23 cellular contexts compared by ENCODE assay signal in the genomic region with DNA sequence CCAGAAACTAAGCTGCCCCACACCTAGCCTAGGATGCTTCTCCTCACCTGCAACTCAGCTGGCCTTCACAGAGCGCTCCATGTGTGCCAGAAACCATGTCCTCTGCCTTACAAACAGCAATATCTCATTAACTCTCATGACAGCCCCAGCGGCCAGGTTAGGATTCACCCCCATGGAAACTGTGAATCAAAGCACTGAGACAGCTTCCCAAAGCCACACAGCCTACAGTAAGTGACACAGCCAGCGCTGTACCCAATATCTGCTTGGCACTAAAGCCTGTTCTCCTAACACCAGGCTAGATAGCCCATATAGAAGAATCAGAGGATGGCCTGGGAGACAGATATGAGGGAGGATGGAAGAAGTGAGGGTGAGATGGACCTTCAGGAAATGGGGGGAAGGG. TPM values are rescaled to one million over a fixed set of nuclear protein-coding genes. Genes with fewer than 3 reads are reported as not detected.
A peak's percentile ranks its signal among the peaks of the same experiment; 100 is the strongest.
DNase-seq lines count a peak whose midpoint lies in the region; FAIRE-seq and TF ChIP-seq lines count a peak whose summit lies in the region.
"Had no signal": no experiment of that assay in that cellular context is flagged by ENCODE, and none has a peak within 500 bp of the region (broad histone marks: within the 10 kb centered on the region; RNA-seq: fewer than 3 reads in every experiment).

No MANE protein-coding gene starts in this region.

- H3K4me3 ChIP-seq in WERI-Rb-1 (ENCODE audit: low read depth, low read length) (no peak overlapping the region), neuronal stem cell (ENCODE audit: low read length in 2 of 2) (no peak overlapping the region)
- H3K4me3 ChIP-seq: lung, thoracic aorta, uterus had no signal

- H2AK5ac ChIP-seq in neuronal stem cell (ENCODE audit: low read depth, low read length) = peak overlapping the region; percentile 11

- H3K27me3 ChIP-seq in WERI-Rb-1 (ENCODE audit: insufficient read depth, low read depth, severe bottlenecking) (no peaks in the 10 kb centered on the region), neuronal stem cell (ENCODE audit: control insufficient read depth in 3 of 3, insufficient read depth in 3 of 3, low read depth in 1 of 3, low read length in 3 of 3) (no peaks in the 10 kb centered on the region)
- H3K27me3 ChIP-seq: uterus had no signal

- peaks cover 4 to 12% of the 10 kb centered on the region in 2 donors for H3K4me1 ChIP-seq in neuronal stem cell (ENCODE audit: control insufficient read depth in 2 of 2, insufficient read depth in 1 of 2, low read depth in 1 of 2, low read length in 2 of 2)
- H3K4me1 ChIP-seq: uterus had no signal

- no peak overlapping the region for H3K9ac ChIP-seq in neuronal stem cell (ENCODE audit: low read depth, low read length, poor library complexity)

- FAIRE-seq in GM19239 (lab: Jason Lieb, UNC) = peak; percentile 71
- FAIRE-seq: A204.1 had no signal

- H3K4me1 Mint-ChIP-seq in activated CD4-positive, alpha-beta T cell treated with anti-CD3 and anti-CD28 coated beads, Interleukin-2, amount 10 ng/mL, durations not matched to agents 7 days and 5 days = peaks cover 5% of the 10 kb centered on the region

- POLR2A ChIA-PET in activated CD4-positive, alpha-beta T cell treated with anti-CD3 and anti-CD28 coated beads, Interleukin-2, amount 10 ng/mL, durations not matched to agents 7 days and 5 days (lab: Charles Lee) = no interaction called here

- H3K27ac Mint-ChIP-seq in activated CD4-positive, alpha-beta T cell treated with anti-CD3 and anti-CD28 coated beads, Interleukin-2, amount 10 ng/mL, durations not matched to agents 7 days and 5 days = no peak overlapping the region
- H3K27ac Mint-ChIP-seq: activated naive CD8-positive, alpha-beta T cell treated with anti-CD3 and anti-CD28 coated beads, Interleukin-2, amount 10 ng/mL, durations not matched to agents 7 days and 5 days; B cell; progenitor cell of endocrine pancreas had no signal

- peak overlapping the region; percentile 21 for H3K18ac ChIP-seq in neuronal stem cell (ENCODE audit: low read length)

- H4K91ac ChIP-seq in neuronal stem cell (ENCODE audit: low read depth, low read length, poor library complexity) = no peak overlapping the region

- DNase-seq in activated CD4-positive, alpha-beta T cell treated with anti-CD3 and anti-CD28 coated beads, Interleukin-2, amount 50 U/mL, for 48 hours = peak; percentile 37 to 47
- DNase-seq in activated CD4-positive, alpha-beta T cell treated with anti-CD3 and anti-CD28 coated beads, Interleukin-2, amount 10 ng/mL, durations not matched to agents 7 days and 5 days = no peak
- DNase-seq in GM19239 (ENCODE audit: insufficient read length, low spot score) (no peak), WERI-Rb-1 (no peak), neuronal stem cell (ENCODE audit: low spot score) (no peak), NCI-H1048 (lab: John Stamatoyannopoulos, UW) (no peak), SW 1271 (lab: John Stamatoyannopoulos, UW) (no peak), GM20000 (ENCODE audit: low spot score) (no peak)
- DNase-seq: activated CD4-positive, alpha-beta T cell treated with anti-CD3 and anti-CD28 coated beads for 1 hour; activated naive CD8-positive, alpha-beta T cell treated with anti-CD3 and anti-CD28 coated beads, Interleukin-2, amount 10 ng/mL, durations not matched to agents 7 days and 5 days; DMS53; kidney glomerular epithelial cell; NCI-H2029; NCI-H748 treated with DMSO at 0.1 percent for 48 hours; SHP77 had no signal

- H2BK12ac ChIP-seq in neuronal stem cell (ENCODE audit: low read length) = no peak overlapping the region

- no peaks in the 10 kb centered on the region for H3K36me3 ChIP-seq in WERI-Rb-1
- no peaks in the 10 kb centered on the region for H3K36me3 ChIP-seq in neuronal stem cell (replicated peaks in 1 of 2; ENCODE audit: control insufficient read depth in 2 of 2, insufficient read depth in 2 of 2, low read length in 2 of 2)
- H3K36me3 ChIP-seq: neutrophil, thoracic aorta, uterus had no signal

- CTCF ChIA-PET in activated CD4-positive, alpha-beta T cell treated with anti-CD3 and anti-CD28 coated beads, Interleukin-2, amount 10 ng/mL, durations not matched to agents 7 days and 5 days (lab: Charles Lee) = interaction anchor here (1.1 to 1.6 kb wide), 2 partner anchors 22 to 297 kb away, joined by 3 to 6 read pairs; no protein-coding TSS in a partner anchor

- H4K8ac ChIP-seq in neuronal stem cell (ENCODE audit: low read depth, low read length) = no peak overlapping the region

- H3K79me1 ChIP-seq in neuronal stem cell (ENCODE audit: low read depth, low read length) = no peaks in the 10 kb centered on the region

- no peak overlapping the region for H2BK5ac ChIP-seq in neuronal stem cell (ENCODE audit: low read length)

- TF ChIP-seq CTCF in WERI-Rb-1 (IDR thresholded peaks at IDR 0.05; ENCODE audit: low read depth, low read length) (no peak), GM20000 (IDR thresholded peaks at IDR 0.05; ENCODE audit: extremely low read depth, missing control alignments) (no peak)

- no peaks in the 10 kb centered on the region for H3K27me3 Mint-ChIP-seq in activated CD4-positive, alpha-beta T cell treated with anti-CD3 and anti-CD28 coated beads, Interleukin-2, amount 10 ng/mL, durations not matched to agents 7 days and 5 days
- H3K27me3 Mint-ChIP-seq: activated naive CD8-positive, alpha-beta T cell treated with anti-CD3 and anti-CD28 coated beads, Interleukin-2, amount 10 ng/mL, durations not matched to agents 7 days and 5 days; B cell had no signal

- no peak overlapping the region for H3K4ac ChIP-seq in neuronal stem cell (ENCODE audit: low read length)

- H3K4me3 Mint-ChIP-seq in activated CD4-positive, alpha-beta T cell treated with anti-CD3 and anti-CD28 coated beads, Interleukin-2, amount 10 ng/mL, durations not matched to agents 7 days and 5 days = no peak overlapping the region
- H3K4me3 Mint-ChIP-seq: activated naive CD8-positive, alpha-beta T cell treated with anti-CD3 and anti-CD28 coated beads, Interleukin-2, amount 10 ng/mL, durations not matched to agents 7 days and 5 days; B cell had no signal

- no peak overlapping the region for H3K23ac ChIP-seq in neuronal stem cell (ENCODE audit: low read depth, low read length, poor library complexity)

- WGBS in neuronal stem cell (ENCODE audit: extremely low coverage in 2 of 2, insufficient read length in 2 of 2, insufficient replicate concordance in 1 of 2), 2 donors = no CpG with 5 or more reads among the region's 3 CpGs

- no peak overlapping the region for H2BK120ac ChIP-seq in neuronal stem cell (ENCODE audit: low read depth, low read length)

- no peaks in the 10 kb centered on the region for H3K36me3 Mint-ChIP-seq in activated CD4-positive, alpha-beta T cell treated with anti-CD3 and anti-CD28 coated beads, Interleukin-2, amount 10 ng/mL, durations not matched to agents 7 days and 5 days (ENCODE audit: low read depth)
- H3K36me3 Mint-ChIP-seq: activated naive CD8-positive, alpha-beta T cell treated with anti-CD3 and anti-CD28 coated beads, Interleukin-2, amount 10 ng/mL, durations not matched to agents 7 days and 5 days had no signal

- no peaks in the 10 kb centered on the region for H3K9me3 Mint-ChIP-seq in activated CD4-positive, alpha-beta T cell treated with anti-CD3 and anti-CD28 coated beads, Interleukin-2, amount 10 ng/mL, durations not matched to agents 7 days and 5 days
- H3K9me3 Mint-ChIP-seq: activated naive CD8-positive, alpha-beta T cell treated with anti-CD3 and anti-CD28 coated beads, Interleukin-2, amount 10 ng/mL, durations not matched to agents 7 days and 5 days had no signal

- no peak overlapping the region for H3K14ac ChIP-seq in neuronal stem cell (ENCODE audit: low read length)

- H3K4me2 ChIP-seq in neuronal stem cell (ENCODE audit: insufficient read depth, low read length, poor library complexity, severe bottlenecking) = no peak overlapping the region

- no peaks in the 10 kb centered on the region for H3K9me3 ChIP-seq in WERI-Rb-1 (ENCODE audit: severe bottlenecking)
- H3K9me3 ChIP-seq in neuronal stem cell (replicated peaks in 1 of 2; ENCODE audit: control insufficient read depth in 2 of 2, insufficient read depth in 1 of 2, low read depth in 1 of 2, low read length in 2 of 2) = no peaks in the 10 kb centered on the region
- H3K9me3 ChIP-seq: neutrophil, thoracic aorta, uterus had no signal

- H3K27ac ChIP-seq in WERI-Rb-1 (peak overlapping the region; percentile 45), neuronal stem cell (replicated peaks; ENCODE audit: low read length) (no peak overlapping the region)
- H3K27ac ChIP-seq: HL-60, neutrophil, thoracic aorta had no signal

- no peak overlapping the region for H2AFZ ChIP-seq in neuronal stem cell (ENCODE audit: low read length)

- no peak overlapping the region for H2BK15ac ChIP-seq in neuronal stem cell (ENCODE audit: low read length)

RNA-seq across cellular contexts. Expression of a gene that starts 13.5 kb away (rescaled TPM):
- under 1 TPM in 1 of 2 experiments, not detected in 1; 0.17 TPM for total RNA-seq in activated CD4-positive, alpha-beta T cell treated with anti-CD3 and anti-CD28 coated beads, Interleukin-2, amount 10 ng/mL, durations not matched to agents 7 days and 5 days
- 3.7 TPM for polyA plus RNA-seq in neuronal stem cell (2013, experiment 1 of 2)
- polyA plus RNA-seq in neuronal stem cell (2013, experiment 2 of 2) = 4.2 TPM

Comparison
In these comparisons a context has a peak if more than half of its experiments do, and no peak if none do; other contexts are left out.
1. DNase-seq: peak in activated CD4-positive, alpha-beta T cell treated with anti-CD3 and anti-CD28 coated beads, Interleukin-2, amount 50 U/mL, for 48 hours (2 of 2); none in activated CD4-positive, alpha-beta T cell treated with anti-CD3 and anti-CD28 coated beads, Interleukin-2, amount 10 ng/mL, durations not matched to agents 7 days and 5 days (single experiment), GM19239 (single experiment), WERI-Rb-1 (single experiment), neuronal stem cell (single experiment), NCI-H1048 (single experiment), SW 1271 (0 of 2) and GM20000 (single experiment).